ENCODE assay signal across 1 cellular context in genomic region chr10:30445716-30446115, GRCh38.
TF ChIP-seq lines count a peak whose summit lies in the region.

No MANE protein-coding gene starts in this region.

TF ChIP-seq in HCT116, 20 proteins besides CTCF, POLR2A, EP300 and RAD21 (continued from another document):
- no peak for TF ChIP-seq TCF7L2 (IDR thresholded peaks at IDR 0.05; ENCODE audit: borderline replicate concordance, extremely low read depth, insufficient read depth, insufficient read length)
- TF ChIP-seq CEBPB (IDR thresholded peaks at IDR 0.05; ENCODE audit: low read depth), result no peak
- no peak for TF ChIP-seq EZH2 (IDR thresholded peaks at IDR 0.05)
